In the genomic region with DNA sequence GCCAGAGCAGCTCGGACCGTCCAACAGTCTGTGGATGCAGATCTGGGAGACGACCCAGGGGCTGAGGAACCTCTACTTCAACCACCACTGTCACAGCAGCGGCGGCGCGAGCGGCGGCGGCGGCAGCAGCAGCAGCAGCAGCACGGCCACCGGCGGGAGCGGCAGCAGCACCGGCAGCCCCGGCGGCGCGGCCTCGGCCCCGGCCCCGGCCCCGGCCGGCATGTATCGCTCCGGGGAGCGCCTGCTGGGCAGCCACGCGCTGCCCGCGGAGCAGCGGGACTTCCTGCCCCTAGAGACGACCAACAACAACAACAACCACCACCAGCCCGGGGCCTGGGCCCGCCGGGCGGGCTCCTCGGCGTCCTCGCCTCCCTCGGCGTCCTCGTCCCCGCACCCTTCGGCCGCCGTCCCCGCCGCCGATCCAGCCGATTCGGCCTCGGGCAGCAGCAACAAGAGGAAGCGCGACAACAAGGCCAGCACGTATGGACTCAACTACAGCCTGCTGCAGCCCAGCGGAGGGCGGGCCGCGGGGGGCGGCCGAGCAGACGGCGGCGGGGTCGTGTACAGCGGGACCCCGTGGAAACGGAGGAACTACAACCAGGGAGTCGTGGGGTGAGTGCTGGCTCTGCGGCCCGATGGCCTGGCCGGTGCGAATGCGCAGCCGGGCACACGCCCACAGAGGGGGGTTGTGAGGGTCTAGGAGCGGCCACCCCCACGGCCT, we compare ENCODE assay signal across 8 cellular contexts. TPM values are rescaled to one million over a fixed set of nuclear protein-coding genes. Genes with fewer than 3 reads are reported as not detected.
A peak's percentile ranks its signal among the peaks of the same experiment; 100 is the strongest.
DNase-seq lines count a peak whose midpoint lies in the region; ATAC-seq and TF ChIP-seq lines count a peak whose summit lies in the region.

No MANE protein-coding gene starts in this region.

- H3K27ac ChIP-seq in heart right ventricle, result peak overlapping the region; percentile 71 to 98 (median 88)
- H3K27ac ChIP-seq in rectal smooth muscle tissue (ENCODE audit: low read depth, low read length), result peak overlapping the region; percentile 59

- peak overlapping the region in 2 of 3 donors; percentile 25 to 71 for H3K27ac Mint-ChIP-seq in IgD-negative memory B cell

- H3K36me3 ChIP-seq in heart right ventricle (no peaks in the 10 kb centered on the region), rectal smooth muscle tissue (ENCODE audit: control insufficient read depth, insufficient read depth, low read length) (no peaks in the 10 kb centered on the region)

- H3K27me3 Mint-ChIP-seq in IgD-negative memory B cell, result no peaks in the 10 kb centered on the region

- in situ Hi-C loops in G401 (cut with HindIII; ENCODE audit: low sequenced_read_pairs), result no loop called here

- H3K9ac ChIP-seq in rectal smooth muscle tissue (ENCODE audit: low read length), result peak overlapping the region; percentile 77

- H3K9me3 ChIP-seq in heart right ventricle, result no peaks in the 10 kb centered on the region

- no peaks in the 10 kb centered on the region for H3K36me3 Mint-ChIP-seq in IgD-negative memory B cell

- H3K4me3 Mint-ChIP-seq in IgD-negative memory B cell, result peak overlapping the region; percentile 83 to 94 (median 90)

- intact Hi-C loops in heart right ventricle (cut with DNase I), result loop anchor here in 8 of 10 donors (2.0 to 10.0 kb wide), 7 partner anchors 49 to 127 kb away; a partner anchor contains a TSS

- 0 to 1% methylated on average over 55 to 80 of the region's 80 CpGs for WGBS in heart right ventricle, 2 donors

- no peaks in the 10 kb centered on the region for H3K9me3 Mint-ChIP-seq in IgD-negative memory B cell

- DNase-seq in EH (ENCODE audit: low read depth) (peak; percentile 45), heart right ventricle (peak; percentile 24 to 49), SHP77 treated with DMSO at 0.1 percent for 48 hours (lab: John Stamatoyannopoulos, UW) (no peak), G401 (ENCODE audit: low spot score) (no peak)
- peak; percentile 12 for DNase-seq in activated T-helper 9 cell treated with anti-CD3 and anti-CD28 coated beads, Interleukin-2, amount 50 U/mL, for 16 hours (ENCODE audit: low read depth)

- no peak for TF ChIP-seq CTCF in heart right ventricle (IDR thresholded peaks at IDR 0.05)

- H3K4me1 ChIP-seq in heart right ventricle, result peaks cover 3 to 50% (median 36%) of the 10 kb centered on the region in 9 donors
- peaks cover 12% of the 10 kb centered on the region for H3K4me1 ChIP-seq in rectal smooth muscle tissue (ENCODE audit: control insufficient read depth, insufficient read depth, low read length)

- H3K27me3 ChIP-seq in heart right ventricle, result no peaks in the 10 kb centered on the region
- no peaks in the 10 kb centered on the region for H3K27me3 ChIP-seq in rectal smooth muscle tissue (ENCODE audit: control insufficient read depth, insufficient read depth, low read length)

- ATAC-seq in GM21528 (IDR thresholded peaks at IDR 0.05; ENCODE audit: low FRiP score, unreplicated experiment) (peak; percentile 19), heart right ventricle (peak in 2 of 8 donors; percentile 5 to 21)

- H3K4me1 Mint-ChIP-seq in IgD-negative memory B cell, result peaks cover 24 to 32% (median 31%) of the 10 kb centered on the region in 3 donors

- H3K4me3 ChIP-seq in heart right ventricle (peak overlapping the region; percentile 58 to 98 (median 82)), rectal smooth muscle tissue (ENCODE audit: low read length) (peak overlapping the region; percentile 95)

RNA-seq across cellular contexts. Expression of a gene that starts 0.7 kb away (rescaled TPM):
- polyA plus RNA-seq in IgD-negative memory B cell, result 3.4 TPM
- total RNA-seq in heart right ventricle, result 1 to 10 TPM; 4.4 to 8.6 (median 7.1) TPM
- polyA plus RNA-seq in heart right ventricle, result 1 to 10 TPM; 2.7 to 3.1 TPM
- 5.8 and 9.2 TPM in 2 replicates for total RNA-seq in G401 (2014; rRNA removed; shearing (Covaris generic))

Comparison
In these comparisons a context has a peak if more than half of its experiments do, and no peak if none do; other contexts are left out.
1. DNase-seq: peak in EH (single experiment), activated T-helper 9 cell treated with anti-CD3 and anti-CD28 coated beads, Interleukin-2, amount 50 U/mL, for 16 hours (single experiment) and heart right ventricle (2 of 2); none in SHP77 treated with DMSO at 0.1 percent for 48 hours (single experiment) and G401 (single experiment).